ENCODE assay signal across 1 cellular context in genomic region chr21:16589046-16589445, GRCh38.
TF ChIP-seq lines count a peak whose summit lies in the region.

No MANE protein-coding gene starts in this region.

TF ChIP-seq in GM23338, 12 proteins besides CTCF, POLR2A, EP300 and RAD21 (continued from another document):
- TF ChIP-seq ZNF462 (CRISPR knock-in tag; IDR thresholded peaks at IDR 0.05) = no peak
- TF ChIP-seq EZH2phosphoT487 (IDR thresholded peaks at IDR 0.05; ENCODE audit: unreplicated experiment) = no peak
TF ChIP-seq in GM23338: peak in this region for 0.
